ENCODE assay signal across 2 cellular contexts in genomic region chr10:12563489-12563888, GRCh38.
TF ChIP-seq lines count a peak whose summit lies in the region.

No MANE protein-coding gene starts in this region.

TF ChIP-seq in SK-N-SH, 30 proteins besides CTCF, POLR2A, EP300 and RAD21 (continued from another document):
- no peak for TF ChIP-seq USF1 (IDR thresholded peaks at IDR 0.05; ENCODE audit: borderline replicate concordance, low read depth)

TF ChIP-seq in HEK293, 187 proteins besides CTCF, POLR2A, EP300 and RAD21 (continued from another document):
- no peak for TF ChIP-seq ZBTB11 (tag by site-specific recombination; conservative IDR thresholded peaks at IDR 0.05; ENCODE audit: low read depth)
- TF ChIP-seq TCF7L2 (IDR thresholded peaks at IDR 0.05; ENCODE audit: borderline replicate concordance, low read depth, low read length), result no peak
